8 cellular contexts compared by ENCODE assay signal in genomic region chr1:118987431-118988185, GRCh38. TPM values are rescaled to one million over a fixed set of nuclear protein-coding genes. Genes with fewer than 3 reads are reported as not detected.
DNase-seq lines count a peak whose midpoint lies in the region; ATAC-seq and TF ChIP-seq lines count a peak whose summit lies in the region.

No MANE protein-coding gene starts in this region.

- in situ Hi-C loops in astrocyte of the cerebellum (cut with HindIII; ENCODE audit: low sequenced_read_pairs) = no loop called here

- peaks cover 4% of the 10 kb centered on the region for H3K36me3 Mint-ChIP-seq in activated naive CD8-positive, alpha-beta T cell
- H3K36me3 Mint-ChIP-seq in activated naive CD8-positive, alpha-beta T cell treated with anti-CD3 and anti-CD28 coated beads, Interleukin-2, amount 50 U/mL, for 24 hours (ENCODE audit: low read depth) = peaks cover 16% of the 10 kb centered on the region

- peaks cover 45% of the 10 kb centered on the region for H3K4me1 Mint-ChIP-seq in activated naive CD8-positive, alpha-beta T cell (ENCODE audit: low read depth)
- H3K4me1 Mint-ChIP-seq in activated naive CD8-positive, alpha-beta T cell treated with anti-CD3 and anti-CD28 coated beads, Interleukin-2, amount 50 U/mL, for 24 hours = peaks cover 25% of the 10 kb centered on the region

- H3K27me3 Mint-ChIP-seq in activated naive CD8-positive, alpha-beta T cell = peaks cover 64% of the 10 kb centered on the region
- H3K27me3 Mint-ChIP-seq in activated naive CD8-positive, alpha-beta T cell treated with anti-CD3 and anti-CD28 coated beads, Interleukin-2, amount 50 U/mL, for 24 hours = peaks cover 95% of the 10 kb centered on the region

- no peak for DNase-seq in activated naive CD8-positive, alpha-beta T cell treated with anti-CD3 and anti-CD28 coated beads, Interleukin-2, amount 50 U/mL, for 24 hours
- DNase-seq in astrocyte of the cerebellum (ENCODE audit: low read depth) = no peak
- peak; percentile 72 for DNase-seq in left kidney (ENCODE audit: low read depth, low spot score)
- DNase-seq in DMS153 (lab: John Stamatoyannopoulos, UW) = no peak

- 2% methylated on average over 67 of the region's 67 CpGs for WGBS in urinary bladder

- no peaks in the 10 kb centered on the region for H3K36me3 ChIP-seq in urinary bladder (ENCODE audit: insufficient read depth)

- H3K4me1 ChIP-seq in urinary bladder (ENCODE audit: insufficient read depth) = no peaks in the 10 kb centered on the region

- no peak overlapping the region for H3K27ac ChIP-seq in urinary bladder (ENCODE audit: low read depth)

- peak overlapping the region; percentile 63 for H3K4me3 Mint-ChIP-seq in activated naive CD8-positive, alpha-beta T cell
- H3K4me3 Mint-ChIP-seq in activated naive CD8-positive, alpha-beta T cell treated with anti-CD3 and anti-CD28 coated beads, Interleukin-2, amount 50 U/mL, for 24 hours = no peak overlapping the region

- ATAC-seq in activated naive CD8-positive, alpha-beta T cell treated with anti-CD3 and anti-CD28 coated beads, Interleukin-2, amount 50 U/mL, for 24 hours = no peak
- no peak for ATAC-seq in HG03097 (IDR thresholded peaks at IDR 0.05; ENCODE audit: low FRiP score, unreplicated experiment)
- ATAC-seq in GM21717 (IDR thresholded peaks at IDR 0.05; ENCODE audit: unreplicated experiment) = no peak

- H3K9me3 Mint-ChIP-seq in activated naive CD8-positive, alpha-beta T cell (ENCODE audit: low read depth) = no peaks in the 10 kb centered on the region
- peaks cover 18% of the 10 kb centered on the region for H3K9me3 Mint-ChIP-seq in activated naive CD8-positive, alpha-beta T cell treated with anti-CD3 and anti-CD28 coated beads, Interleukin-2, amount 50 U/mL, for 24 hours

- no peak overlapping the region for H3K27ac Mint-ChIP-seq in activated naive CD8-positive, alpha-beta T cell
- H3K27ac Mint-ChIP-seq in activated naive CD8-positive, alpha-beta T cell treated with anti-CD3 and anti-CD28 coated beads, Interleukin-2, amount 50 U/mL, for 24 hours = no peak overlapping the region

- peak overlapping the region; percentile 39 for H3K4me3 ChIP-seq in astrocyte of the cerebellum (ENCODE audit: low read depth, low read length)
- peak overlapping the region; percentile 22 for H3K4me3 ChIP-seq in urinary bladder (ENCODE audit: low read depth, low read length)

- no peak for TF ChIP-seq CTCF in astrocyte of the cerebellum (IDR thresholded peaks at IDR 0.05; ENCODE audit: low read depth, low read length, missing control alignments)

RNA-seq across cellular contexts. Expression of gene TBX15, which starts 0.5 kb away (rescaled TPM):
- 5.2 TPM for total RNA-seq in urinary bladder
- 0.38 TPM for polyA plus RNA-seq in urinary bladder
